ENCODE assay signal across 10 cellular contexts in genomic region chr10:62655337-62655994, GRCh38.
DNase-seq lines count a peak whose midpoint lies in the region; ATAC-seq and TF ChIP-seq lines count a peak whose summit lies in the region.
"Had no signal": no experiment of that assay in that cellular context is flagged by ENCODE, and none has a peak within 500 bp of the region (broad histone marks: within the 10 kb centered on the region; RNA-seq: fewer than 3 reads in every experiment).

No MANE protein-coding gene starts in this region.

- peaks cover 20% of the 10 kb centered on the region for H3K4me1 Mint-ChIP-seq in memory B cell

- no peaks in the 10 kb centered on the region for H3K27me3 Mint-ChIP-seq in memory B cell

- H3K9me3 ChIP-seq in upper lobe of left lung: no peaks in the 10 kb centered on the region

- peaks cover 4% of the 10 kb centered on the region for H3K36me3 Mint-ChIP-seq in memory B cell

- DNase-seq in activated CD4-positive, alpha-beta T cell treated with anti-CD3 and anti-CD28 coated beads for 48 hours: peak; percentile 32
- no peak for DNase-seq in activated CD4-positive, alpha-beta T cell treated with anti-CD3 and anti-CD28 coated beads for 4 hours
- DNase-seq in GM20000 (ENCODE audit: low spot score) (peak; percentile 72), memory B cell (ENCODE audit: low spot score in 2 of 2) (no peak), upper lobe of left lung (no peak), dermis blood vessel endothelial cell (no peak), dedifferentiated amniotic fluid mesenchymal stem cell (ENCODE audit: extremely low spot score) (no peak)
- DNase-seq: effector memory CD4-positive, alpha-beta T cell had no signal

- no peak overlapping the region for H3K4me3 ChIP-seq in upper lobe of left lung

- H3K4me1 ChIP-seq in upper lobe of left lung: no peaks in the 10 kb centered on the region

- TF ChIP-seq CTCF in GM20000 (IDR thresholded peaks at IDR 0.05; ENCODE audit: extremely low read depth, missing control alignments): no peak
- no peak for TF ChIP-seq CTCF in upper lobe of left lung (IDR thresholded peaks at IDR 0.05)

- H3K27ac ChIP-seq in upper lobe of left lung: no peak overlapping the region

- H3K27me3 ChIP-seq in upper lobe of left lung: no peaks in the 10 kb centered on the region

- H3K4me3 Mint-ChIP-seq in memory B cell: no peak overlapping the region
- H3K4me3 Mint-ChIP-seq: nephron had no signal

- no peak overlapping the region for H3K27ac Mint-ChIP-seq in memory B cell
- H3K27ac Mint-ChIP-seq: nephron had no signal

- ATAC-seq in HG03060 (IDR thresholded peaks at IDR 0.05; ENCODE audit: low read depth, unreplicated experiment): peak; percentile 57
- peak; percentile 21 for ATAC-seq in memory B cell (ENCODE audit: low read depth)
- ATAC-seq in upper lobe of left lung (ENCODE audit: low FRiP score in 2 of 2): no peak

- no peak for TF ChIP-seq EP300 in upper lobe of left lung (IDR thresholded peaks at IDR 0.05)

- no peak for TF ChIP-seq POLR2A in upper lobe of left lung (IDR thresholded peaks at IDR 0.05)

- 87 to 95% methylated on average over 6 of the region's 6 CpGs for WGBS in upper lobe of left lung, 2 donors

- H3K9me3 Mint-ChIP-seq in memory B cell: peaks cover 10% of the 10 kb centered on the region
- H3K9me3 Mint-ChIP-seq: nephron had no signal

- H3K36me3 ChIP-seq in upper lobe of left lung: no peaks in the 10 kb centered on the region

Comparison
In these comparisons a context has a peak if more than half of its experiments do, and no peak if none do; other contexts are left out.
1. DNase-seq: peak in activated CD4-positive, alpha-beta T cell treated with anti-CD3 and anti-CD28 coated beads for 48 hours (single experiment) and GM20000 (single experiment); none in activated CD4-positive, alpha-beta T cell treated with anti-CD3 and anti-CD28 coated beads for 4 hours (0 of 2), memory B cell (0 of 2), upper lobe of left lung (0 of 2), dermis blood vessel endothelial cell (single experiment) and dedifferentiated amniotic fluid mesenchymal stem cell (single experiment).
2. ATAC-seq: peak in HG03060 (single experiment) and memory B cell (single experiment); none in upper lobe of left lung (0 of 2).